In genomic region chr11:450809-451451, GRCh38 we compare ENCODE assay signal across 8 cellular contexts. TPM values are rescaled to one million over a fixed set of nuclear protein-coding genes. Genes with fewer than 3 reads are reported as not detected.
DNase-seq lines count a peak whose midpoint lies in the region; ATAC-seq and TF ChIP-seq lines count a peak whose summit lies in the region.

No MANE protein-coding gene starts in this region.

- H3K27me3 Mint-ChIP-seq in progenitor cell of endocrine pancreas, result no peaks in the 10 kb centered on the region

- H2AFZ ChIP-seq in KMS-11 (ENCODE audit: low read depth), result peak overlapping the region; percentile 76; the same call in 1 of the 2 replicates

- H3K9me3 Mint-ChIP-seq in progenitor cell of endocrine pancreas (ENCODE audit: low read depth), result no peaks in the 10 kb centered on the region

- H3K27ac ChIP-seq in KMS-11 (peak overlapping the region; percentile 43), heart left ventricle (peak overlapping the region in 11 of 12 donors; percentile 70 to 97 (median 93)), upper lobe of right lung (peak overlapping the region; percentile 94)

- no peaks in the 10 kb centered on the region for H3K9me3 ChIP-seq in heart left ventricle
- H3K9me3 ChIP-seq in upper lobe of right lung, result no peaks in the 10 kb centered on the region

- peak overlapping the region; percentile 81 for H3K4me2 ChIP-seq in KMS-11

- 1 to 5% (median 3%) methylated on average over 37 to 46 of the region's 46 CpGs for WGBS in heart left ventricle, 4 donors

- no peak for TF ChIP-seq CTCF in KMS-11 (conservative IDR thresholded peaks at IDR 0.05; ENCODE audit: low read depth, low read length)
- peak in 4 of 12 donors; percentile 16 to 30 (median 20) for TF ChIP-seq CTCF in heart left ventricle (IDR thresholded peaks at IDR 0.05)
- peak; percentile 11 for TF ChIP-seq CTCF in progenitor cell of endocrine pancreas (IDR thresholded peaks at IDR 0.05; ENCODE audit: unreplicated experiment)
- peak; percentile 40 for TF ChIP-seq CTCF in upper lobe of right lung (IDR thresholded peaks at IDR 0.05)

- no peak for TF ChIP-seq POLR2A in heart left ventricle (IDR thresholded peaks at IDR 0.05)

- H3K27me3 ChIP-seq in KMS-11 (ENCODE audit: insufficient read depth, low read depth), result no peaks in the 10 kb centered on the region
- no peaks in the 10 kb centered on the region for H3K27me3 ChIP-seq in heart left ventricle
- H3K27me3 ChIP-seq in upper lobe of right lung, result no peaks in the 10 kb centered on the region

- H3K4me1 Mint-ChIP-seq in progenitor cell of endocrine pancreas (ENCODE audit: low read depth), result peaks cover 9% of the 10 kb centered on the region

- no peaks in the 10 kb centered on the region for H3K79me2 ChIP-seq in KMS-11 (ENCODE audit: insufficient read depth, low read depth)

- H4K20me1 ChIP-seq in KMS-11 (ENCODE audit: insufficient read depth), result no peaks in the 10 kb centered on the region

- peak overlapping the region; percentile 95 for H3K27ac Mint-ChIP-seq in progenitor cell of endocrine pancreas

- peak; percentile 71 for DNase-seq in NCI-H82 (lab: John Stamatoyannopoulos, UW)
- no peak for DNase-seq in NCI-H82 treated with DMSO at 0.1 percent for 48 hours (lab: John Stamatoyannopoulos, UW; ENCODE audit: unreplicated experiment)
- peak; percentile 25 to 54 for DNase-seq in SW 1271 (lab: John Stamatoyannopoulos, UW)
- peak; percentile 54 for DNase-seq in activated naive CD8-positive, alpha-beta T cell treated with anti-CD3 and anti-CD28 coated beads, Interleukin-2, amount 50 U/mL, for 16 hours (ENCODE audit: low read depth, low spot score)
- DNase-seq in heart left ventricle, result peak in 3 of 5 donors; percentile 44 to 65 (median 64)
- DNase-seq in progenitor cell of endocrine pancreas (ENCODE audit: low spot score, unreplicated experiment), result peak; percentile 36
- peak; percentile 86 for DNase-seq in upper lobe of right lung

- H3K4me3 ChIP-seq in KMS-11 (IDR thresholded peaks at IDR 0.05; ENCODE audit: insufficient read depth, low read depth, low read length) (no peak overlapping the region), heart left ventricle (peak overlapping the region; percentile 68 to 99 (median 95)), upper lobe of right lung (peak overlapping the region; percentile 97)

- H3K9ac ChIP-seq in KMS-11, result peak overlapping the region; percentile 69

- H3K36me3 ChIP-seq in KMS-11 (ENCODE audit: insufficient read depth) (no peaks in the 10 kb centered on the region), heart left ventricle (peaks cover 0 to 20% (median 16%) of the 10 kb centered on the region in 9 donors), upper lobe of right lung (peaks cover 18% of the 10 kb centered on the region)

- peak overlapping the region; percentile 93 for H3K4me3 Mint-ChIP-seq in progenitor cell of endocrine pancreas (ENCODE audit: low read depth)

- intact Hi-C loops in heart left ventricle (cut with DNase I) (loop anchor here in 8 of 10 donors (5.0 to 10.0 kb wide), 5 partner anchors 44 to 246 kb away; partner anchors contain the start of genes RNH1 (in 4 of the 8), BET1L (in 3 of the 8) and RIC8A (in 3 of the 8)), upper lobe of right lung (cut with DNase I) (no loop called here)

- H3K4me1 ChIP-seq in KMS-11 (ENCODE audit: low read depth, poor library complexity, severe bottlenecking) (peaks cover 31% of the 10 kb centered on the region), heart left ventricle (peaks cover 0 to 49% (median 27%) of the 10 kb centered on the region in 12 donors), upper lobe of right lung (peaks cover 31% of the 10 kb centered on the region)

- H3K36me3 Mint-ChIP-seq in progenitor cell of endocrine pancreas (ENCODE audit: insufficient read depth), result peaks cover 4% of the 10 kb centered on the region

- no peak for ATAC-seq in heart left ventricle
- ATAC-seq in upper lobe of right lung, result peak; percentile 40

RNA-seq across cellular contexts. Expression of gene PTDSS2, which starts 0.9 kb away (rescaled TPM):
- total RNA-seq in heart left ventricle, result 10 to 100 TPM; 20.3 to 43.0 (median 25.7) TPM
- polyA plus RNA-seq in heart left ventricle, result 10 to 100 TPM; 33.1 to 36.2 TPM
- 48.2 and 50.4 TPM in 2 replicates for total RNA-seq in progenitor cell of endocrine pancreas
- 31.1 TPM for total RNA-seq in upper lobe of right lung

RNA-seq across cellular contexts. Expression of gene ANO9, which starts 9.1 kb away (rescaled TPM):
- total RNA-seq in heart left ventricle, result 1 to 10 TPM in 2 of 9 donors, under 1 TPM in 1, not detected in 6; 0.21 to 3.1 (median 2.7) TPM
- polyA plus RNA-seq in heart left ventricle, result under 1 TPM; 0.07 to 0.19 TPM
- 31.0 and 34.6 TPM in 2 replicates for total RNA-seq in progenitor cell of endocrine pancreas
- 22.4 TPM for total RNA-seq in upper lobe of right lung

RNA-seq across cellular contexts. Expression of gene SIGIRR, which starts 36.1 kb away (rescaled TPM):
- total RNA-seq in heart left ventricle, result 10 to 100 TPM; 22.6 to 65.6 (median 30.4) TPM
- 100 to 1,000 TPM in 1 of 2 donors, 10 to 100 TPM in 1; 41.2 to 105 TPM for polyA plus RNA-seq in heart left ventricle
- total RNA-seq in progenitor cell of endocrine pancreas, result 111 and 117 TPM in 2 replicates
- 80.9 TPM for total RNA-seq in upper lobe of right lung

RNA-seq across cellular contexts. Expression of gene RNH1, which starts 56.1 kb away (rescaled TPM):
- total RNA-seq in heart left ventricle, result 100 to 1,000 TPM; 132 to 247 (median 158) TPM
- polyA plus RNA-seq in heart left ventricle, result 100 to 1,000 TPM in 1 of 2 donors, 10 to 100 TPM in 1; 58.2 to 207 TPM
- 49.4 and 52.6 TPM in 2 replicates for total RNA-seq in progenitor cell of endocrine pancreas
- total RNA-seq in upper lobe of right lung, result 245 TPM

RNA-seq across cellular contexts. Expression of gene PKP3, which starts 56.9 kb away (rescaled TPM):
- 1 to 10 TPM in 5 of 9 donors, under 1 TPM in 4; 0.15 to 2.0 (median 1.0) TPM for total RNA-seq in heart left ventricle
- under 1 TPM; 0.17 to 0.34 TPM for polyA plus RNA-seq in heart left ventricle
- 55.9 and 56.9 TPM in 2 replicates for total RNA-seq in progenitor cell of endocrine pancreas
- total RNA-seq in upper lobe of right lung, result 40.4 TPM

Comparison
In these comparisons a context has a peak if more than half of its experiments do, and no peak if none do; other contexts are left out.
1. H3K27ac ChIP-seq: peak in every context shown above with its lines; median percentile 94 in upper lobe of right lung; 93 in heart left ventricle; 43 in KMS-11.